28 cellular contexts compared by ENCODE assay signal in genomic region chr4:71221510-71222466, GRCh38.
DNase-seq lines count a peak whose midpoint lies in the region; ATAC-seq and TF ChIP-seq lines count a peak whose summit lies in the region.
"Had no signal": no experiment of that assay in that cellular context is flagged by ENCODE, and none has a peak within 500 bp of the region (broad histone marks: within the 10 kb centered on the region; RNA-seq: fewer than 3 reads in every experiment).

No MANE protein-coding gene starts in this region.

- no peak overlapping the region for H3K23ac ChIP-seq in mesenchymal stem cell (ENCODE audit: low read length in 2 of 2)

- POLR2A ChIA-PET in MCF 10A (lab: Yijun Ruan, JAX) = interaction anchor here (0.9 to 1.4 kb wide), 4 partner anchors 10 to 71 kb away, joined by 3 to 5 read pairs (median 3); no protein-coding TSS in a partner anchor

- no peaks in the 10 kb centered on the region for H3K9me3 ChIP-seq in breast epithelium
- H3K9me3 ChIP-seq in mucosa of descending colon = no peaks in the 10 kb centered on the region
- no peaks in the 10 kb centered on the region for H3K9me3 ChIP-seq in mesenchymal stem cell (ENCODE audit: control insufficient read depth, low read length)
- H3K9me3 ChIP-seq: Caco-2, Peyer's patch had no signal

- BruUV-seq in MCF 10A (replicated peaks; lab: Mats Ljungman, UMichigan) = no TSS peak

- no peak overlapping the region for H3K18ac ChIP-seq in mesenchymal stem cell (ENCODE audit: low read depth in 1 of 2, low read length in 2 of 2)

- no peak overlapping the region for H3K4me2 ChIP-seq in mesenchymal stem cell (ENCODE audit: low read length, poor library complexity, severe bottlenecking)
- H3K4me2 ChIP-seq: BLaER1 treated with 17β-estradiol and CSF1 and Interleukin-3, amounts not matched to agents 10 nM and 100 nM had no signal

- H3K9me3 Mint-ChIP-seq in MCF 10A (ENCODE audit: unreplicated experiment) = peaks cover 10% of the 10 kb centered on the region

- H2BK15ac ChIP-seq in mesenchymal stem cell (ENCODE audit: low read depth, poor library complexity, severe bottlenecking) = no peak overlapping the region

- peaks cover 5% of the 10 kb centered on the region for H3K79me1 ChIP-seq in mesenchymal stem cell (replicated peaks; ENCODE audit: low read length, poor library complexity, severe bottlenecking)

- no peak overlapping the region for H2BK120ac ChIP-seq in mesenchymal stem cell (ENCODE audit: low read depth, low read length)

- no peak overlapping the region for H3K27ac Mint-ChIP-seq in MCF 10A (ENCODE audit: low read depth, unreplicated experiment)
- H3K27ac Mint-ChIP-seq: CD4-positive, alpha-beta memory T cell had no signal

- no peak overlapping the region for H4K91ac ChIP-seq in mesenchymal stem cell (ENCODE audit: low read length)

- H3K36me3 ChIP-seq in breast epithelium (no peaks in the 10 kb centered on the region), mucosa of descending colon (ENCODE audit: low read depth) (no peaks in the 10 kb centered on the region), mesenchymal stem cell (ENCODE audit: control insufficient read depth in 1 of 2, insufficient read depth in 2 of 2, low read depth in 1 of 2, low read length in 2 of 2) (no peaks in the 10 kb centered on the region)
- H3K36me3 ChIP-seq: BLaER1 treated with 17β-estradiol and CSF1 and Interleukin-3, amounts not matched to agents 10 nM and 100 nM; Peyer's patch had no signal

- no peak overlapping the region for H3K9ac ChIP-seq in mesenchymal stem cell (ENCODE audit: low read length)
- H3K9ac ChIP-seq: BLaER1 treated with 17β-estradiol and CSF1 and Interleukin-3, amounts not matched to agents 10 nM and 100 nM had no signal

- no peak overlapping the region for H3K4me3 ChIP-seq in breast epithelium
- H3K4me3 ChIP-seq in epithelial cell of proximal tubule (ENCODE audit: low read depth, low read length) = no peak overlapping the region
- H3K4me3 ChIP-seq in mucosa of descending colon = no peak overlapping the region
- no peak overlapping the region for H3K4me3 ChIP-seq in mesenchymal stem cell (ENCODE audit: insufficient read depth in 1 of 2, low read depth in 1 of 2, low read length in 2 of 2)
- H3K4me3 ChIP-seq: BLaER1 treated with 17β-estradiol and CSF1 and Interleukin-3, amounts not matched to agents 10 nM and 100 nM; Peyer's patch had no signal

- peak overlapping the region in 1 of 2 experiments; percentile 76 for H2BK12ac ChIP-seq in mesenchymal stem cell (ENCODE audit: low read length in 2 of 2)

- TF ChIP-seq POLR2A in breast epithelium (IDR thresholded peaks at IDR 0.05) = no peak

- WGBS in mesenchymal stem cell = 95% methylated on average over 6 of the region's 6 CpGs

- H3K27ac ChIP-seq in breast epithelium (no peak overlapping the region), mesenchymal stem cell (ENCODE audit: low read length, poor library complexity, severe bottlenecking) (no peak overlapping the region)
- H3K27ac ChIP-seq: 22Rv1; BLaER1 treated with 17β-estradiol and CSF1 and Interleukin-3, amounts not matched to agents 10 nM and 100 nM had no signal

- intact Hi-C loops in MCF 10A (cut with micrococcal nuclease) (no loop called here), breast epithelium (cut with DNase I; ENCODE audit: low total_unique reads) (no loop called here), mucosa of descending colon (cut with DNase I, micrococcal nuclease) (no loop called here)

- TF ChIP-seq CTCF in MCF 10A (IDR thresholded peaks at IDR 0.05; ENCODE audit: unreplicated experiment) = no peak
- TF ChIP-seq CTCF in breast epithelium (IDR thresholded peaks at IDR 0.05) = no peak
- TF ChIP-seq CTCF in epithelial cell of proximal tubule (conservative IDR thresholded peaks at IDR 0.05; ENCODE audit: low read depth, low read length) = peak; percentile 4
- TF ChIP-seq CTCF in mucosa of descending colon (IDR thresholded peaks at IDR 0.05) = no peak

- no peaks in the 10 kb centered on the region for H3K36me3 Mint-ChIP-seq in MCF 10A (ENCODE audit: insufficient read depth, unreplicated experiment)
- H3K36me3 Mint-ChIP-seq: CD4-positive, alpha-beta memory T cell had no signal

- no peaks in the 10 kb centered on the region for H3K27me3 Mint-ChIP-seq in MCF 10A (ENCODE audit: insufficient read depth, unreplicated experiment)

- ATAC-seq in mucosa of descending colon = peak; percentile 42
- ATAC-seq in GM18511 (IDR thresholded peaks at IDR 0.05; ENCODE audit: unreplicated experiment) = no peak
- ATAC-seq: SK-N-SH treated with all-trans-retinoic acid at 6 μM for 48 hours had no signal

- peaks cover 5% of the 10 kb centered on the region for H3K4me1 Mint-ChIP-seq in MCF 10A (ENCODE audit: insufficient read depth, unreplicated experiment)
- H3K4me1 Mint-ChIP-seq: CD4-positive, alpha-beta memory T cell had no signal

- no peak overlapping the region for H3K4me3 Mint-ChIP-seq in MCF 10A (ENCODE audit: unreplicated experiment)
- H3K4me3 Mint-ChIP-seq: CD4-positive, alpha-beta memory T cell had no signal

- no peak overlapping the region for H4K8ac ChIP-seq in mesenchymal stem cell (ENCODE audit: low read length)

- H3K27me3 ChIP-seq in breast epithelium (no peaks in the 10 kb centered on the region), mesenchymal stem cell (ENCODE audit: control insufficient read depth in 1 of 2, insufficient read depth in 1 of 2, low read length in 2 of 2) (no peaks in the 10 kb centered on the region)
- H3K27me3 ChIP-seq: BLaER1 treated with 17β-estradiol and CSF1 and Interleukin-3, amounts not matched to agents 10 nM and 100 nM; Peyer's patch had no signal

- H3K4me1 ChIP-seq in breast epithelium (no peaks in the 10 kb centered on the region), mucosa of descending colon (ENCODE audit: low read depth) (no peaks in the 10 kb centered on the region), mesenchymal stem cell (ENCODE audit: control insufficient read depth, insufficient read depth, low read depth, low read length) (no peaks in the 10 kb centered on the region)
- H3K4me1 ChIP-seq: Caco-2, Peyer's patch had no signal

- no peak overlapping the region for H3K14ac ChIP-seq in mesenchymal stem cell (ENCODE audit: low read length in 2 of 2)

- H3K4ac ChIP-seq in mesenchymal stem cell (ENCODE audit: low read depth in 1 of 2, low read length in 2 of 2) = no peak overlapping the region

- no peak overlapping the region for H2AK5ac ChIP-seq in mesenchymal stem cell (ENCODE audit: low read length, severe bottlenecking)

- H2BK5ac ChIP-seq in mesenchymal stem cell (ENCODE audit: low read depth, low read length, poor library complexity, severe bottlenecking) = no peak overlapping the region

- no peak overlapping the region for H2AFZ ChIP-seq in mesenchymal stem cell (ENCODE audit: low read depth, low read length)

- DNase-seq in MCF 10A (ENCODE audit: unreplicated experiment) = peak; percentile 58
- DNase-seq in breast epithelium (ENCODE audit: low spot score in 2 of 2) = no peak
- DNase-seq in epithelial cell of proximal tubule (ENCODE audit: low read depth) = no peak
- no peak for DNase-seq in mucosa of descending colon
- DNase-seq in activated gamma-delta T cell treated with Interleukin-2 at 50 U/mL for 16 hours = no peak
- DNase-seq in mesenchymal stem cell = no peak
- DNase-seq in activated CD4-positive, CD25-positive, alpha-beta regulatory T cell (lab: John Stamatoyannopoulos, UW) = no peak
- DNase-seq: ACHN; Caco-2; CD4-positive, alpha-beta memory T cell; DMS153; GF-D8; IMR-90; Karpas-422; MM.1S; NCI-H1092 treated with DMSO at 0.1 percent for 48 hours; NCI-H146; NCI-H2029; NCI-H2171; NCI-H345; NCI-H524; NCI-H774; NK-92 treated with Interleukin-12 subunit alpha and Interleukin-12 subunit beta, amount 100 ng/mL, for 24 hours; Peyer's patch had no signal

- CTCF ChIA-PET in MCF 10A (lab: Yijun Ruan, JAX) = interaction anchor here (1.0 to 1.7 kb wide), 2 partner anchors 9 to 37 kb away, joined by 5 to 7 read pairs; no protein-coding TSS in a partner anchor
